In genomic region chrX:53685711-53686110, GRCh38 we compare ENCODE assay signal across 7 cellular contexts.
DNase-seq lines count a peak whose midpoint lies in the region; ATAC-seq and FAIRE-seq lines count a peak whose summit lies in the region.

No MANE protein-coding gene starts in this region.

- DNase-seq in GM18507 (ENCODE audit: extremely low spot score, insufficient read length, low read depth) (no peak), NCI-H82 treated with DMSO at 0.1 percent for 48 hours (lab: John Stamatoyannopoulos, UW; ENCODE audit: unreplicated experiment) (peak; percentile 9), head of caudate nucleus (no peak), epidermal melanocyte (ENCODE audit: insufficient read length, low spot score) (no peak)

- peak overlapping the region; percentile 70 for H3K9ac ChIP-seq in duodenal mucosa (ENCODE audit: low read depth in 1 of 2, low read length in 2 of 2)

- H3K4me3 ChIP-seq in duodenal mucosa (ENCODE audit: low read depth in 1 of 2, low read length in 2 of 2) (peak overlapping the region; percentile 83 to 89), neuron (ENCODE audit: low read length) (peak overlapping the region; percentile 54)

- H3K27me3 ChIP-seq in duodenal mucosa (ENCODE audit: control insufficient read depth in 1 of 2, insufficient read depth in 2 of 2, low read length in 2 of 2) (no peaks in the 10 kb centered on the region), neuron (ENCODE audit: insufficient read depth, low read length) (no peaks in the 10 kb centered on the region)

- H3K36me3 ChIP-seq in duodenal mucosa (ENCODE audit: control insufficient read depth in 1 of 2, insufficient read depth in 2 of 2, low read length in 2 of 2) (peaks cover 4% of the 10 kb centered on the region in 2 donors), neuron (ENCODE audit: insufficient read depth, low read length) (peaks cover 4% of the 10 kb centered on the region)

- intact Hi-C loops in head of caudate nucleus (cut with DNase I): no loop called here

- ATAC-seq in GM18867 (IDR thresholded peaks at IDR 0.05; ENCODE audit: unreplicated experiment): no peak

- H3K9me3 ChIP-seq in duodenal mucosa (ENCODE audit: control insufficient read depth in 1 of 2, low read length in 2 of 2) (no peaks in the 10 kb centered on the region), neuron (ENCODE audit: low read length) (no peaks in the 10 kb centered on the region)

- no peak overlapping the region for H2AFZ ChIP-seq in neuron (ENCODE audit: low read depth, low read length)

- peak; percentile 67 for FAIRE-seq in GM18507 (lab: Jason Lieb, UNC)

- H3K4me1 ChIP-seq in duodenal mucosa (ENCODE audit: control insufficient read depth in 1 of 2, insufficient read depth in 2 of 2, low read length in 2 of 2) (peaks cover 4 to 9% of the 10 kb centered on the region in 2 donors), neuron (ENCODE audit: insufficient read depth, low read length) (peaks cover 10% of the 10 kb centered on the region)

- peak overlapping the region; percentile 70 for H3K27ac ChIP-seq in duodenal mucosa (ENCODE audit: low read depth, low read length)
